Comparison of ENCODE assay signal across 7 cellular contexts in the genomic region with DNA sequence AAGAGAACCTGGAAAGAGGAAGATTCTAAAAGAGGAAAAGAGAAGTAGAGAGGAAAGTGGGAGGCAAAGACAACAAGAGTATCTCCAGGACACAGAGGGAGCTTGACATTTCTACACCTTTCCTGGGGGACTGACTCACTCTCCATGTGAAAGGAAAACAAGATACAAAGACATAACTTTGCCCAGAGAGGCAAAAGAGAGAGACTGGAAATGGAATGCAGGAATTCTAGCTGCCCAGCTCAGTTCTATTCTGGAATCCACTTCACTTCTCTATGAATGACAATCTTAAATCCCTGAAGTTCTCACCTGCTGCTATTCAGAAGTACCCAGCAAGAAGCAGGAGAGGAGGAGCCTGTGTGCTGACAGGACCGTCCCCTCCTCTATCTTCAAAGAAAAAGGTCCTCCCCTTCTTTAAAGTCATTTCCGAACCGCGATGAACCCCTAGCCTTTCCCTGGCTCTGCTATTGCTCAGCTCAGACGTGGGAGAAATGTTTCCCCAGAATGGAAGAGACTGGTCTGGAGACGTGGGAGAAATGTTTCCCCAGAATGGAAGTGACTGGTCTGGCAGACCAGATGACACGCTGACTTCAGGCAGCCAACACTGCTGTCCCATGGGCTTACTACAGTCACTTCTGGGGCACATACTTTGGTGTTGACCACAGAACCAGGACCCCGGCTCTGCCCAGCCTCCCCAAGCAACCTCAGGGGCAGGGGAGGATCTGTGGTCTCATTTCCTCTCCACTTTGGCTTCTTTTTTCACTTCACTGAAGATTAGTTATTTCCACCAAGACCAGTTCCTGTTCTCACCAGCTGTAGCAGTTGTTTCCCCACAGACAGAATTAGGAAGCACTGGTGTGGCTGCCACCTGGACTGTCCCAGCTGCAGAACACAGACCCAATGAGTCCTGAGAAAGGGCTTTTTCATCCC. TPM values are rescaled to one million over a fixed set of nuclear protein-coding genes. Genes with fewer than 3 reads are reported as not detected.
DNase-seq lines count a peak whose midpoint lies in the region; ATAC-seq lines count a peak whose summit lies in the region.

No MANE protein-coding gene starts in this region.

- H3K4me1 Mint-ChIP-seq in activated naive CD8-positive, alpha-beta T cell treated with anti-CD3 and anti-CD28 coated beads, Interleukin-2, amount 10 ng/mL, durations not matched to agents 7 days and 5 days, result peaks cover 40% of the 10 kb centered on the region

- no peaks in the 10 kb centered on the region for H3K9me3 Mint-ChIP-seq in activated naive CD8-positive, alpha-beta T cell treated with anti-CD3 and anti-CD28 coated beads, Interleukin-2, amount 10 ng/mL, durations not matched to agents 7 days and 5 days

- H3K36me3 ChIP-seq in NT2/D1 (ENCODE audit: insufficient read depth, insufficient read length, low read length), result no peaks in the 10 kb centered on the region
- no peaks in the 10 kb centered on the region for H3K36me3 ChIP-seq in iPS DF 6.9 (ENCODE audit: control insufficient read depth, insufficient read depth, low read length)

- peak overlapping the region; percentile 83 for H3K4me3 Mint-ChIP-seq in activated naive CD8-positive, alpha-beta T cell treated with anti-CD3 and anti-CD28 coated beads, Interleukin-2, amount 10 ng/mL, durations not matched to agents 7 days and 5 days

- H3K27ac ChIP-seq in iPS DF 6.9 (ENCODE audit: low read length), result peak overlapping the region; percentile 30

- no peaks in the 10 kb centered on the region for H3K27me3 ChIP-seq in NT2/D1 (ENCODE audit: insufficient read depth, insufficient read length)
- H3K27me3 ChIP-seq in iPS DF 6.9 (ENCODE audit: control insufficient read depth, insufficient read depth, low read length), result no peaks in the 10 kb centered on the region

- ATAC-seq in GM18873 (IDR thresholded peaks at IDR 0.05; ENCODE audit: low FRiP score, unreplicated experiment) (peak; percentile 67), HG02852 (IDR thresholded peaks at IDR 0.05; ENCODE audit: unreplicated experiment) (peak; percentile 65)
- peak; percentile 80 for ATAC-seq in activated naive CD8-positive, alpha-beta T cell treated with anti-CD3 and anti-CD28 coated beads, Interleukin-2, amount 10 ng/mL, durations not matched to agents 7 days and 5 days (ENCODE audit: low read depth)

- peaks cover 1% of the 10 kb centered on the region for H3K36me3 Mint-ChIP-seq in activated naive CD8-positive, alpha-beta T cell treated with anti-CD3 and anti-CD28 coated beads, Interleukin-2, amount 10 ng/mL, durations not matched to agents 7 days and 5 days

- H3K9ac ChIP-seq in NT2/D1 (ENCODE audit: insufficient read length, low read depth), result peak overlapping the region; percentile 12

- H3K9me3 ChIP-seq in NT2/D1 (ENCODE audit: insufficient read depth, low read length) (no peaks in the 10 kb centered on the region), iPS DF 6.9 (ENCODE audit: control insufficient read depth, insufficient read depth, low read length) (no peaks in the 10 kb centered on the region)

- H3K4me3 ChIP-seq in NT2/D1 (ENCODE audit: insufficient read length, low read depth) (peak overlapping the region; percentile 3), iPS DF 6.9 (ENCODE audit: low read length) (no peak overlapping the region)

- WGBS in iPS DF 6.9 (ENCODE audit: insufficient coverage, insufficient read length), result no CpG with 5 or more reads among the region's 8 CpGs

- DNase-seq in NT2/D1 (ENCODE audit: low read depth, low spot score) (peak; percentile 87), iPS DF 6.9 (ENCODE audit: low read depth, low spot score) (peak; percentile 71), GOT3 (lab: John Stamatoyannopoulos, UW) (no peak)
- peak; percentile 58 for DNase-seq in activated naive CD8-positive, alpha-beta T cell treated with anti-CD3 and anti-CD28 coated beads, Interleukin-2, amount 10 ng/mL, durations not matched to agents 7 days and 5 days
- DNase-seq in stimulated activated CD4-positive, alpha-beta T cell treated with anti-CD3 and anti-CD28 coated beads, Interleukin-2, amount 100 ng/mL, for 48 hours, result peak; percentile 25 to 34

- H3K27me3 Mint-ChIP-seq in activated naive CD8-positive, alpha-beta T cell treated with anti-CD3 and anti-CD28 coated beads, Interleukin-2, amount 10 ng/mL, durations not matched to agents 7 days and 5 days, result no peaks in the 10 kb centered on the region

- H3K4me1 ChIP-seq in NT2/D1 (ENCODE audit: insufficient read depth, insufficient read length), result peaks cover 16% of the 10 kb centered on the region
- H3K4me1 ChIP-seq in iPS DF 6.9 (ENCODE audit: control insufficient read depth, insufficient read depth, low read length), result peaks cover 11% of the 10 kb centered on the region

- H3K27ac Mint-ChIP-seq in activated naive CD8-positive, alpha-beta T cell treated with anti-CD3 and anti-CD28 coated beads, Interleukin-2, amount 10 ng/mL, durations not matched to agents 7 days and 5 days, result peak overlapping the region; percentile 88

- POLR2A ChIA-PET in activated naive CD8-positive, alpha-beta T cell treated with anti-CD3 and anti-CD28 coated beads, Interleukin-2, amount 10 ng/mL, durations not matched to agents 7 days and 5 days (lab: Charles Lee), result interaction anchor here (0.5 to 1.4 kb wide), 5 partner anchors 24 to 76 kb away, joined by 3 to 8 read pairs (median 3); a partner anchor contains a TSS

RNA-seq across cellular contexts. Expression of a gene that starts 8.3 kb away (rescaled TPM):
- 10 to 100 TPM; 43.5 to 43.8 TPM for total RNA-seq in activated naive CD8-positive, alpha-beta T cell treated with anti-CD3 and anti-CD28 coated beads, Interleukin-2, amount 10 ng/mL, durations not matched to agents 7 days and 5 days

RNA-seq across cellular contexts. Expression of a gene that starts 42.5 kb away (rescaled TPM):
- total RNA-seq in activated naive CD8-positive, alpha-beta T cell treated with anti-CD3 and anti-CD28 coated beads, Interleukin-2, amount 10 ng/mL, durations not matched to agents 7 days and 5 days, result 100 to 1,000 TPM; 426 to 431 TPM
